Comparison of ENCODE assay signal across 13 cellular contexts in the genomic region with DNA sequence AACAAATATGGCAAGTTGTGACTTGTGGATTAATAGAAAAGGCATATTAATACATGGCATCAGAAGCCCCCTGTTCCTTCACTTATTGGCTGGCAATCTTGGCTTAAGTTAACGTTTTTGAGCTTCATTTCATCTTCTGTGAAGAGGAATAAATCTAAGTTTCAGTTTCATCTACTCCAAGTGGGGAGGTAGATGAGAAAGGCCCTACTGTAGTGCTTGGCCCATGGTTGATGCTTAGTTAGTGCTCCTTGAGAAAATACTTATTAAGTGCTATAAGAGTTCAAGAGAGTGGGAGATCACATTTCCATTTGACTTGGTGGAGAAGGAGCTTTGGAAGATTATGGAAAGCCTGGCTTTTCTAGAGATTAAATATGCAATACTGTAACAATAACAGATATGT.
A peak's percentile ranks its signal among the peaks of the same experiment; 100 is the strongest.
DNase-seq lines count a peak whose midpoint lies in the region; ATAC-seq and TF ChIP-seq lines count a peak whose summit lies in the region.
"Had no signal": no experiment of that assay in that cellular context is flagged by ENCODE, and none has a peak within 500 bp of the region (broad histone marks: within the 10 kb centered on the region; RNA-seq: fewer than 3 reads in every experiment).

No MANE protein-coding gene starts in this region.

- H3K4me3 Mint-ChIP-seq in activated naive CD8-positive, alpha-beta T cell = no peak overlapping the region
- H3K4me3 Mint-ChIP-seq in activated naive CD8-positive, alpha-beta T cell treated with anti-CD3 and anti-CD28 coated beads for 36 hours = no peak overlapping the region
- H3K4me3 Mint-ChIP-seq in activated CD8-positive, alpha-beta T cell treated with anti-CD3 and anti-CD28 coated beads, Interleukin-2, amount 10 ng/mL, durations not matched to agents 7 days and 5 days = no peak overlapping the region

- peak overlapping the region in 1 of 2 donors; percentile 6 for H3K27ac ChIP-seq in left lung
- H3K27ac ChIP-seq in vagina = peak overlapping the region; percentile 79

- no peaks in the 10 kb centered on the region for H3K27me3 ChIP-seq in left lung
- H3K27me3 ChIP-seq in vagina = no peaks in the 10 kb centered on the region

- no peak for TF ChIP-seq CTCF in left lung (IDR thresholded peaks at IDR 0.05)
- no peak for TF ChIP-seq CTCF in vagina (IDR thresholded peaks at IDR 0.05)

- CTCF ChIA-PET in activated CD8-positive, alpha-beta T cell treated with anti-CD3 and anti-CD28 coated beads, Interleukin-2, amount 10 ng/mL, durations not matched to agents 7 days and 5 days (lab: Charles Lee) = interaction anchor here (0.6 kb wide), 1 partner anchor 90 kb away, joined by 3 read pairs; no protein-coding TSS in a partner anchor

- peaks cover 24% of the 10 kb centered on the region for H3K4me1 Mint-ChIP-seq in activated naive CD8-positive, alpha-beta T cell (ENCODE audit: low read depth)
- H3K4me1 Mint-ChIP-seq in activated naive CD8-positive, alpha-beta T cell treated with anti-CD3 and anti-CD28 coated beads for 36 hours = peaks cover 16% of the 10 kb centered on the region
- peaks cover 26% of the 10 kb centered on the region for H3K4me1 Mint-ChIP-seq in activated CD8-positive, alpha-beta T cell treated with anti-CD3 and anti-CD28 coated beads, Interleukin-2, amount 10 ng/mL, durations not matched to agents 7 days and 5 days (ENCODE audit: low read depth)

- intact Hi-C loops in left lung (cut with DNase I) (no loop called here), vagina (cut with DNase I) (no loop called here)

- peaks cover 9 to 20% of the 10 kb centered on the region in 2 donors for H3K4me1 ChIP-seq in left lung
- H3K4me1 ChIP-seq in vagina = peaks cover 66% of the 10 kb centered on the region

- H3K36me3 ChIP-seq in left lung = no peaks in the 10 kb centered on the region
- H3K36me3 ChIP-seq in vagina = no peaks in the 10 kb centered on the region

- peaks cover 21% of the 10 kb centered on the region for H3K36me3 Mint-ChIP-seq in activated naive CD8-positive, alpha-beta T cell
- peaks cover 29% of the 10 kb centered on the region for H3K36me3 Mint-ChIP-seq in activated naive CD8-positive, alpha-beta T cell treated with anti-CD3 and anti-CD28 coated beads for 36 hours
- H3K36me3 Mint-ChIP-seq in activated CD8-positive, alpha-beta T cell treated with anti-CD3 and anti-CD28 coated beads, Interleukin-2, amount 10 ng/mL, durations not matched to agents 7 days and 5 days (ENCODE audit: low read depth) = peaks cover 9% of the 10 kb centered on the region

- H3K4me3 ChIP-seq in left lung = no peak overlapping the region
- no peak overlapping the region for H3K4me3 ChIP-seq in vagina

- ATAC-seq in activated CD8-positive, alpha-beta T cell treated with anti-CD3 and anti-CD28 coated beads, Interleukin-2, amount 10 ng/mL, durations not matched to agents 7 days and 5 days = peak; percentile 61
- ATAC-seq in left lung = peak; percentile 52

- H3K27me3 Mint-ChIP-seq in activated naive CD8-positive, alpha-beta T cell = no peaks in the 10 kb centered on the region
- no peaks in the 10 kb centered on the region for H3K27me3 Mint-ChIP-seq in activated naive CD8-positive, alpha-beta T cell treated with anti-CD3 and anti-CD28 coated beads for 36 hours
- no peaks in the 10 kb centered on the region for H3K27me3 Mint-ChIP-seq in activated CD8-positive, alpha-beta T cell treated with anti-CD3 and anti-CD28 coated beads, Interleukin-2, amount 10 ng/mL, durations not matched to agents 7 days and 5 days (ENCODE audit: low read depth)

- TF ChIP-seq POLR2A in vagina (IDR thresholded peaks at IDR 0.05) = no peak

- no peak for DNase-seq in activated naive CD8-positive, alpha-beta T cell treated with anti-CD3 and anti-CD28 coated beads for 36 hours
- no peak for DNase-seq in activated CD8-positive, alpha-beta T cell treated with anti-CD3 and anti-CD28 coated beads, Interleukin-2, amount 10 ng/mL, durations not matched to agents 7 days and 5 days
- DNase-seq in left lung (no peak), vagina (ENCODE audit: extremely low spot score in 2 of 2) (no peak), HPDE6-E6E7 (ENCODE audit: extremely low spot score) (no peak), H4 (ENCODE audit: low spot score) (no peak), NCI-H748 treated with DMSO at 0.1 percent for 48 hours (lab: John Stamatoyannopoulos, UW) (no peak)
- DNase-seq: DMS 273 treated with DMSO at 0.1 percent for 48 hours; effector CD4-positive, alpha-beta T cell; HCEC 1CT; NCI-H2081; substantia nigra had no signal

- no peaks in the 10 kb centered on the region for H3K9me3 ChIP-seq in left lung
- no peaks in the 10 kb centered on the region for H3K9me3 ChIP-seq in vagina

- H3K9me3 Mint-ChIP-seq in activated naive CD8-positive, alpha-beta T cell (ENCODE audit: low read depth) = no peaks in the 10 kb centered on the region
- H3K9me3 Mint-ChIP-seq in activated naive CD8-positive, alpha-beta T cell treated with anti-CD3 and anti-CD28 coated beads for 36 hours = no peaks in the 10 kb centered on the region
- no peaks in the 10 kb centered on the region for H3K9me3 Mint-ChIP-seq in activated CD8-positive, alpha-beta T cell treated with anti-CD3 and anti-CD28 coated beads, Interleukin-2, amount 10 ng/mL, durations not matched to agents 7 days and 5 days (ENCODE audit: insufficient read depth)

- H3K27ac Mint-ChIP-seq in activated naive CD8-positive, alpha-beta T cell = peak overlapping the region; percentile 50
- no peak overlapping the region for H3K27ac Mint-ChIP-seq in activated naive CD8-positive, alpha-beta T cell treated with anti-CD3 and anti-CD28 coated beads for 36 hours
- H3K27ac Mint-ChIP-seq in activated CD8-positive, alpha-beta T cell treated with anti-CD3 and anti-CD28 coated beads, Interleukin-2, amount 10 ng/mL, durations not matched to agents 7 days and 5 days = peak overlapping the region; percentile 25

- POLR2A ChIA-PET in activated CD8-positive, alpha-beta T cell treated with anti-CD3 and anti-CD28 coated beads, Interleukin-2, amount 10 ng/mL, durations not matched to agents 7 days and 5 days (lab: Charles Lee) = no interaction called here
